In the genomic region with DNA sequence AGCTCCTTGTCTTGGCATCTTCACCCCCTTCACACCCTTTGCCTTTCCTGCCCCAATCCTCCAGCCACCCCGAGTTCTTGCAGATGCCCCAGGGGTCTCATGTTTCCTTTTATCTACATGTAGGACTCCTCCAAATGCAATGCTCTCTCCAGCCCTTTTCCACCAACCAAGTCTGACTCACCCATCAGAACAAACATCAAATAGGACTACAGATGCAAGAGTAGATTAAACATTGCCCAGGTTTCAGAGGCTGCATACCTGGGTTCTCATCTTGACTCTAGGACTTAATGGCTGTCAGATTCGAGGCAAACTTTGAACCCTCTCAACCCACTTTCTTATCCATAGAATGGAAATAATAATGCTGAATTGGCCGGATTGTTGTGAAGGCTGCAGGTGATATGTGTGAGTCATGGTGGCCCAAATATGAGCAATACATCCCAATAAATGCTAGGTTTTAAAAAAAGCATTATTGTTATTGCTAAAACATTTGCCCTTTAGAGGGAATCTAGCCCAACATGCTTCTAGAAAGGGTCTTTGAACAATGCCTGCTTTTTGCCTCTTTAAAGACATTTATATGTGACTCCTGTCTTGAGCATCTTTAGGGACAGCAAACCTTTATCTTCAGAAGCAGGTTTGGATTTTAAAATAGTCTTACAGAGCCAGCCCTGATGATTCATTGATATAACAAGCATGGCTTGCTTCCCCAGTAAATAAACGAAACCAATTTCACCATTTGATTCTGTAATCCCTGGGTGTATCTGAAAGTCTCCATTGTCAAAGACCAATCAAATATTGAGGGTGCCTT, we compare ENCODE assay signal across 24 cellular contexts.
"Had no signal": no experiment of that assay in that cellular context is flagged by ENCODE, and none has a peak within 500 bp of the region (broad histone marks: within the 10 kb centered on the region; RNA-seq: fewer than 3 reads in every experiment).

No MANE protein-coding gene starts in this region.

- H3K36me3 ChIP-seq: colonic mucosa, gastroesophageal sphincter, left ventricle myocardium inferior, neutrophil, right lobe of liver, spleen, stomach, thoracic aorta, transverse colon had no signal

- DNase-seq: colonic mucosa; dermis blood vessel endothelial cell; endodermal cell; glutamatergic neuron; left ventricle myocardium inferior; mesendoderm; naive thymus-derived CD4-positive, alpha-beta T cell; nephron progenitor cell; psoas muscle; retina; right lobe of liver; stimulated activated CD4-positive, alpha-beta T cell treated with anti-CD3 and anti-CD28 coated beads, Interleukin-15, amount 100 ng/mL, for 24 hours; stimulated activated CD4-positive, alpha-beta T cell treated with anti-CD3 and anti-CD28 coated beads, Interleukin-2, amount 100 ng/mL, for 24 hours; stimulated activated CD4-positive, alpha-beta T cell treated with anti-CD3 and anti-CD28 coated beads, Interleukin-4, amount 100 ng/mL, for 4 hours; stimulated activated naive B cell treated with anti-CD40 and anti-IgM and Interleukin-4, amounts not matched to agents 10 μg/mL and 1 μg/mL and 100 μg/mL, for 72 hours; stomach; substantia nigra; transverse colon had no signal

- ATAC-seq: esophagus mucosa; gastroesophageal sphincter; naive thymus-derived CD4-positive, alpha-beta T cell; psoas muscle; right lobe of liver; stimulated activated naive B cell treated with anti-CD40 and anti-IgM and Interleukin-4, amounts not matched to agents 10 μg/mL and 1 μg/mL and 100 μg/mL, for 72 hours had no signal

- H3K9me3 ChIP-seq: colonic mucosa, gastroesophageal sphincter, left ventricle myocardium inferior, neutrophil, psoas muscle, right lobe of liver, spleen, stomach, thoracic aorta, transverse colon had no signal

- H3K27me3 ChIP-seq: colonic mucosa, right lobe of liver had no signal

- H3K27ac ChIP-seq: colonic mucosa, gastroesophageal sphincter, left ventricle myocardium inferior, neutrophil, psoas muscle, right lobe of liver, spleen, stomach, thoracic aorta, transverse colon had no signal

- H3K4me3 ChIP-seq: colonic mucosa, gastroesophageal sphincter, left ventricle myocardium inferior, lung, psoas muscle, right lobe of liver, spleen, stomach, thoracic aorta, transverse colon had no signal

- H3K4me1 ChIP-seq: colonic mucosa, gastroesophageal sphincter, left ventricle myocardium inferior, psoas muscle, right lobe of liver, spleen, stomach, transverse colon had no signal
